Comparison of ENCODE assay signal across 8 cellular contexts in the genomic region with DNA sequence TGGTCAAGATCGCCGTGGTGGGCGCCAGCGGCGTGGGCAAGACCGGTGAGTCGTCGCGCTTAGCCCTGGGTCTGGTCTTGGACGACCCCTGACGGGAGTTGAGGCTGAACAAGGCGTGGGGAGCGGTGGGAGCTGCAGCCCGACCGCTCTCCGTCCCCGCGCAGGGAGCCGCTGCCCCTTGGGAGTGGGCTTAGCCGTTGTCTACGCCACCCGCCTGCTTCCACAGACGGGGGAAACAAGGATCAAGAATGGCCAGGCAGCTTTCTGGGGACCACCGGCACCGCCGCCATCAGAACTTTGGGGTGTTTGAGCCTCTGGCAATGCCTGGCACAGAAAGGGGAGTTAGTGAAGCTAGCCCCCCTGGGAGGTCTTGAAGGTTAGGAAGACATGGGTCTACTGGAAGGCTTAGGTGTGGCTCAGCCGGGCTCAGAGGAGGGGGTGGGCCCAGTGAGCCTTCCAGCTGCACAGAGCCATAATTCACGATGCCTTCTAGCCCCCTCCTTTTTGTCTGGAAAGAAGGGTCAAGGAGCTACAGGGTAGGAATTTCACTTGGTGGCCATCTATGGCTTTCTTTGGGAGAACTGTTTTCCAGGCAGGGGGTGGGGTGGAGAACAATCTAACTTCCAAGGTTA. TPM values are rescaled to one million over a fixed set of nuclear protein-coding genes. Genes with fewer than 3 reads are reported as not detected.
DNase-seq lines count a peak whose midpoint lies in the region; ATAC-seq, FAIRE-seq and TF ChIP-seq lines count a peak whose summit lies in the region.

No MANE protein-coding gene starts in this region.

- intact Hi-C loops in kidney (cut with DNase I) (no loop called here), testis (cut with DNase I; ENCODE audit: low total_unique reads) (loop anchor here (10.0 kb wide), 1 partner anchor 148 kb away; no protein-coding TSS in a partner anchor)

- H3K9ac ChIP-seq in kidney (ENCODE audit: low read length in 2 of 2), result peak overlapping the region in 1 of 2 donors; percentile 59

- no peak for FAIRE-seq in kidney (lab: Jason Lieb, UNC)

- peaks cover 3 to 6% of the 10 kb centered on the region in 2 donors for H3K36me3 ChIP-seq in kidney (ENCODE audit: control insufficient read depth in 1 of 2, insufficient read depth in 2 of 2, low read length in 2 of 2)
- H3K36me3 ChIP-seq in testis (ENCODE audit: low read depth, missing control alignments), result no peaks in the 10 kb centered on the region

- peak overlapping the region; percentile 78 for H3K4me3 Mint-ChIP-seq in T-helper 2 cell treated with Interferon-gamma antibody and Interleukin-4, amounts not matched to agents 5 μg/mL and 100 μg/mL, for 36 hours
- H3K4me3 Mint-ChIP-seq in activated naive CD8-positive, alpha-beta T cell, result peak overlapping the region; percentile 74

- no peaks in the 10 kb centered on the region for H3K27me3 ChIP-seq in testis

- no peak for TF ChIP-seq CTCF in kidney (IDR thresholded peaks at IDR 0.05; ENCODE audit: borderline replicate concordance, extremely low read depth, insufficient read depth)
- TF ChIP-seq CTCF in testis (IDR thresholded peaks at IDR 0.05), result no peak

- 10% methylated on average over 2 to 18 of the region's 28 CpGs for WGBS in testis, 2 donors

- no peaks in the 10 kb centered on the region for H3K36me3 Mint-ChIP-seq in T-helper 2 cell treated with Interferon-gamma antibody and Interleukin-4, amounts not matched to agents 5 μg/mL and 100 μg/mL, for 36 hours (ENCODE audit: low read depth)
- peaks cover 2% of the 10 kb centered on the region for H3K36me3 Mint-ChIP-seq in activated naive CD8-positive, alpha-beta T cell

- DNase-seq in T-helper 2 cell treated with Interferon-gamma antibody and Interleukin-4, amounts not matched to agents 5 μg/mL and 100 μg/mL, for 36 hours (ENCODE audit: low spot score), result no peak
- no peak for DNase-seq in T-helper 2 cell
- no peak for DNase-seq in kidney
- no peak for DNase-seq in testis
- no peak for DNase-seq in RKO (ENCODE audit: low spot score)
- DNase-seq in superior temporal gyrus (ENCODE audit: extremely low spot score), result no peak

- H3K9me3 ChIP-seq in kidney (ENCODE audit: control insufficient read depth in 1 of 2, low read length in 2 of 2), result peaks cover 0 to 7% of the 10 kb centered on the region in 2 donors
- H3K9me3 ChIP-seq in testis, result no peaks in the 10 kb centered on the region

- H3K4me3 ChIP-seq in kidney (ENCODE audit: low read length in 2 of 2) (peak overlapping the region; percentile 53 to 72), testis (peak overlapping the region; percentile 79 to 90)

- peaks cover 5% of the 10 kb centered on the region for H3K9me3 Mint-ChIP-seq in T-helper 2 cell treated with Interferon-gamma antibody and Interleukin-4, amounts not matched to agents 5 μg/mL and 100 μg/mL, for 36 hours
- H3K9me3 Mint-ChIP-seq in activated naive CD8-positive, alpha-beta T cell (ENCODE audit: low read depth), result peaks cover 5% of the 10 kb centered on the region

- no peak for TF ChIP-seq POLR2A in testis (IDR thresholded peaks at IDR 0.05)

- peaks cover 5% of the 10 kb centered on the region for H3K4me1 Mint-ChIP-seq in T-helper 2 cell treated with Interferon-gamma antibody and Interleukin-4, amounts not matched to agents 5 μg/mL and 100 μg/mL, for 36 hours (ENCODE audit: low read depth)
- peaks cover 14% of the 10 kb centered on the region for H3K4me1 Mint-ChIP-seq in activated naive CD8-positive, alpha-beta T cell (ENCODE audit: low read depth)

- H3K4me1 ChIP-seq in kidney (ENCODE audit: control insufficient read depth in 1 of 2, insufficient read depth in 1 of 2, low read depth in 1 of 2, low read length in 2 of 2) (peaks cover 0 to 20% of the 10 kb centered on the region in 2 donors), testis (peaks cover 25% of the 10 kb centered on the region)

- no peak for ATAC-seq in GM18907 (IDR thresholded peaks at IDR 0.05; ENCODE audit: unreplicated experiment)

- H3K27ac Mint-ChIP-seq in T-helper 2 cell treated with Interferon-gamma antibody and Interleukin-4, amounts not matched to agents 5 μg/mL and 100 μg/mL, for 36 hours, result no peak overlapping the region
- H3K27ac Mint-ChIP-seq in activated naive CD8-positive, alpha-beta T cell, result no peak overlapping the region

- H3K27ac ChIP-seq in kidney (ENCODE audit: low read depth in 2 of 2, low read length in 2 of 2) (peak overlapping the region; percentile 52 to 60), testis (peak overlapping the region; percentile 81 to 86)

- peaks cover 33% of the 10 kb centered on the region for H3K27me3 Mint-ChIP-seq in T-helper 2 cell treated with Interferon-gamma antibody and Interleukin-4, amounts not matched to agents 5 μg/mL and 100 μg/mL, for 36 hours (ENCODE audit: low read depth)
- H3K27me3 Mint-ChIP-seq in activated naive CD8-positive, alpha-beta T cell, result peaks cover 25% of the 10 kb centered on the region

RNA-seq across cellular contexts. Expression of gene RASL11B, which starts 0.6 kb away (rescaled TPM):
- 4.3 TPM for total RNA-seq in kidney
- polyA plus RNA-seq in kidney (ENCODE audit: insufficient read depth, low read depth, low replicate concordance), result 45.9 TPM
- total RNA-seq in testis, result 10 to 100 TPM; 16.7 to 25.5 TPM
- 15.3 TPM for polyA plus RNA-seq in testis (ENCODE audit: insufficient read depth, low read depth, low replicate concordance)
